8 cellular contexts compared by ENCODE assay signal in genomic region chr22:42343136-42343484, GRCh38.
DNase-seq lines count a peak whose midpoint lies in the region; ATAC-seq and TF ChIP-seq lines count a peak whose summit lies in the region.

No MANE protein-coding gene starts in this region.

- no peaks in the 10 kb centered on the region for H3K9me3 ChIP-seq in upper lobe of left lung

- H3K27me3 Mint-ChIP-seq in activated naive CD4-positive, alpha-beta T cell treated with anti-CD3 and anti-CD28 coated beads for 36 hours (ENCODE audit: low read depth): no peaks in the 10 kb centered on the region
- peaks cover 24% of the 10 kb centered on the region for H3K27me3 Mint-ChIP-seq in activated CD8-positive, alpha-beta memory T cell treated with anti-CD3 and anti-CD28 coated beads, Interleukin-2, amount 10 ng/mL, durations not matched to agents 7 days and 5 days

- no peak for TF ChIP-seq CTCF in kidney epithelial cell (IDR thresholded peaks at IDR 0.05; ENCODE audit: insufficient read depth, low read length, poor library complexity, severe bottlenecking)
- no peak for TF ChIP-seq CTCF in upper lobe of left lung (IDR thresholded peaks at IDR 0.05)

- CTCF ChIA-PET in activated naive CD4-positive, alpha-beta T cell treated with anti-CD3 and anti-CD28 coated beads for 36 hours (lab: Charles Lee): no interaction called here
- CTCF ChIA-PET in activated CD8-positive, alpha-beta memory T cell treated with anti-CD3 and anti-CD28 coated beads, Interleukin-2, amount 10 ng/mL, durations not matched to agents 7 days and 5 days (lab: Charles Lee): no interaction called here

- TF ChIP-seq EP300 in upper lobe of left lung (IDR thresholded peaks at IDR 0.05): no peak

- no peaks in the 10 kb centered on the region for H3K36me3 Mint-ChIP-seq in activated naive CD4-positive, alpha-beta T cell treated with anti-CD3 and anti-CD28 coated beads for 36 hours (ENCODE audit: low read depth)
- no peaks in the 10 kb centered on the region for H3K36me3 Mint-ChIP-seq in activated CD8-positive, alpha-beta memory T cell treated with anti-CD3 and anti-CD28 coated beads, Interleukin-2, amount 10 ng/mL, durations not matched to agents 7 days and 5 days

- peaks cover 14% of the 10 kb centered on the region for H3K27me3 ChIP-seq in kidney epithelial cell (ENCODE audit: control insufficient read depth, insufficient read depth, low read length)
- peaks cover 0 to 3% (median 0%) of the 10 kb centered on the region in 4 donors for H3K27me3 ChIP-seq in upper lobe of left lung

- H3K4me1 Mint-ChIP-seq in activated naive CD4-positive, alpha-beta T cell treated with anti-CD3 and anti-CD28 coated beads for 36 hours (ENCODE audit: low read depth): peaks cover 6% of the 10 kb centered on the region
- no peaks in the 10 kb centered on the region for H3K4me1 Mint-ChIP-seq in activated CD8-positive, alpha-beta memory T cell treated with anti-CD3 and anti-CD28 coated beads, Interleukin-2, amount 10 ng/mL, durations not matched to agents 7 days and 5 days

- H3K36me3 ChIP-seq in kidney epithelial cell (ENCODE audit: control insufficient read depth, insufficient read depth, low read length): no peaks in the 10 kb centered on the region
- H3K36me3 ChIP-seq in upper lobe of left lung: no peaks in the 10 kb centered on the region

- no peaks in the 10 kb centered on the region for H3K9me3 Mint-ChIP-seq in activated naive CD4-positive, alpha-beta T cell treated with anti-CD3 and anti-CD28 coated beads for 36 hours
- no peaks in the 10 kb centered on the region for H3K9me3 Mint-ChIP-seq in activated CD8-positive, alpha-beta memory T cell treated with anti-CD3 and anti-CD28 coated beads, Interleukin-2, amount 10 ng/mL, durations not matched to agents 7 days and 5 days (ENCODE audit: low read depth)

- H3K27ac Mint-ChIP-seq in activated naive CD4-positive, alpha-beta T cell treated with anti-CD3 and anti-CD28 coated beads for 36 hours: no peak overlapping the region
- H3K27ac Mint-ChIP-seq in activated CD8-positive, alpha-beta memory T cell treated with anti-CD3 and anti-CD28 coated beads, Interleukin-2, amount 10 ng/mL, durations not matched to agents 7 days and 5 days: no peak overlapping the region

- H3K4me3 ChIP-seq in kidney epithelial cell (ENCODE audit: low read depth, low read length) (peak overlapping the region; percentile 26), upper lobe of left lung (peak overlapping the region in 3 of 4 donors; percentile 46 to 52 (median 46))

- H3K4me1 ChIP-seq in upper lobe of left lung: peaks cover 0 to 24% (median 2%) of the 10 kb centered on the region in 4 donors

- H3K27ac ChIP-seq in upper lobe of left lung: peak overlapping the region in 1 of 4 donors; percentile 38

- peak overlapping the region; percentile 61 for H3K4me3 Mint-ChIP-seq in activated naive CD4-positive, alpha-beta T cell treated with anti-CD3 and anti-CD28 coated beads for 36 hours
- H3K4me3 Mint-ChIP-seq in activated CD8-positive, alpha-beta memory T cell treated with anti-CD3 and anti-CD28 coated beads, Interleukin-2, amount 10 ng/mL, durations not matched to agents 7 days and 5 days: peak overlapping the region; percentile 42

- intact Hi-C loops in activated naive CD4-positive, alpha-beta T cell treated with anti-CD3 and anti-CD28 coated beads for 36 hours (cut with micrococcal nuclease): no loop called here

- ATAC-seq in activated CD8-positive, alpha-beta memory T cell treated with anti-CD3 and anti-CD28 coated beads, Interleukin-2, amount 10 ng/mL, durations not matched to agents 7 days and 5 days: no peak
- ATAC-seq in upper lobe of left lung (ENCODE audit: low FRiP score in 2 of 2) (no peak), HG03439 (IDR thresholded peaks at IDR 0.05; ENCODE audit: unreplicated experiment) (no peak), GM19324 (IDR thresholded peaks at IDR 0.05; ENCODE audit: low FRiP score, unreplicated experiment) (no peak)

- DNase-seq in activated naive CD4-positive, alpha-beta T cell treated with anti-CD3 and anti-CD28 coated beads for 36 hours: no peak
- no peak for DNase-seq in activated naive CD4-positive, alpha-beta T cell (lab: John Stamatoyannopoulos, UW)
- no peak for DNase-seq in activated CD8-positive, alpha-beta memory T cell treated with anti-CD3 and anti-CD28 coated beads, Interleukin-2, amount 10 ng/mL, durations not matched to agents 7 days and 5 days
- DNase-seq in kidney epithelial cell (ENCODE audit: low read depth) (no peak), upper lobe of left lung (peak in 1 of 2 donors; percentile 83), ureter (ENCODE audit: low spot score) (no peak)

- WGBS in upper lobe of left lung, 2 donors: 39 to 56% methylated on average over 5 to 9 of the region's 27 CpGs

- TF ChIP-seq POLR2A in upper lobe of left lung (IDR thresholded peaks at IDR 0.05): no peak
